In the genomic region with DNA sequence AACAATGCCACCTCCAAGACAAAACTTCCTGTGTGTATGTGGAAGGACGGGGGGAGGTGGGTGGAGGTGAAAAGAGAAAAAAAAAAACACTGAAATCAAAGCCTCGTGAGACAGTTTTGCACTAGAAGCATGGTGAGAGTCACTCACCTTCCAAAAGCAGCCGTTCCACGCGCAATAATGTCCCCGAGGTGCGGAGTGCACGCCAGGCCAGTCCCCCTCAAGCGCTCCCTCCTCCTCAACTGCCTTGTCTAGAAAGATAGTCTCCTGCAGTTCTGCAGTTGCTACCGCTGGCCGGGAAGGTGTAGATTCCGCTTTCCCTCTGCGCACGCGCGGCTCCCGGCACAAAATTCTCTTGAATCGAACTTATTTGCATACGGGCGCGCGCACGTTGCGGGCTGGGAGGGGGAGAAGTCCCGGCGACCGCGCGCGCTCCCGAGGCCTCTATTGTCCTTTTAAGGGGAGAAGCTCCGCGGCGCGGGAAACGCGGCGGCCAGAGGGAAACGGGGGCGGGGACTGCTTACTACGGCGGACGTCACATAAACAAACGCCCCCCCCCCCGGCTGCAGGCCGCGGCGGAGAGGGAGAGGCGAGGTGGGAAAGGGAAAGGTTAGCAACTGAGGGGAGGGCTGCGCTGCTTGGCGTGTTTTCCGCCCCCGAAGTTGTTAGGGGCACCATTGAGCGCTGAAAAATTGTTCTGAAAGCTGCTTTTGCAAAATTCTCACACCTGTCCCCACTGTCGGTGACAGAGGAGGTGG, we compare ENCODE assay signal across 1 cellular context.
TF ChIP-seq lines count a peak whose summit lies in the region.

A gene with protein sequence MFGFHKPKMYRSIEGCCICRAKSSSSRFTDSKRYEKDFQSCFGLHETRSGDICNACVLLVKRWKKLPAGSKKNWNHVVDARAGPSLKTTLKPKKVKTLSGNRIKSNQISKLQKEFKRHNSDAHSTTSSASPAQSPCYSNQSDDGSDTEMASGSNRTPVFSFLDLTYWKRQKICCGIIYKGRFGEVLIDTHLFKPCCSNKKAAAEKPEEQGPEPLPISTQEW (minus strand): TSS at position 274 of the 755 bp plus-strand sequence. CDS start 27,946 bp downstream, outside the sequence.

TF ChIP-seq in K562, 482 proteins besides CTCF, POLR2A, EP300 and RAD21 (continued from another document and continues in another):
- TF ChIP-seq, protein P1, sequence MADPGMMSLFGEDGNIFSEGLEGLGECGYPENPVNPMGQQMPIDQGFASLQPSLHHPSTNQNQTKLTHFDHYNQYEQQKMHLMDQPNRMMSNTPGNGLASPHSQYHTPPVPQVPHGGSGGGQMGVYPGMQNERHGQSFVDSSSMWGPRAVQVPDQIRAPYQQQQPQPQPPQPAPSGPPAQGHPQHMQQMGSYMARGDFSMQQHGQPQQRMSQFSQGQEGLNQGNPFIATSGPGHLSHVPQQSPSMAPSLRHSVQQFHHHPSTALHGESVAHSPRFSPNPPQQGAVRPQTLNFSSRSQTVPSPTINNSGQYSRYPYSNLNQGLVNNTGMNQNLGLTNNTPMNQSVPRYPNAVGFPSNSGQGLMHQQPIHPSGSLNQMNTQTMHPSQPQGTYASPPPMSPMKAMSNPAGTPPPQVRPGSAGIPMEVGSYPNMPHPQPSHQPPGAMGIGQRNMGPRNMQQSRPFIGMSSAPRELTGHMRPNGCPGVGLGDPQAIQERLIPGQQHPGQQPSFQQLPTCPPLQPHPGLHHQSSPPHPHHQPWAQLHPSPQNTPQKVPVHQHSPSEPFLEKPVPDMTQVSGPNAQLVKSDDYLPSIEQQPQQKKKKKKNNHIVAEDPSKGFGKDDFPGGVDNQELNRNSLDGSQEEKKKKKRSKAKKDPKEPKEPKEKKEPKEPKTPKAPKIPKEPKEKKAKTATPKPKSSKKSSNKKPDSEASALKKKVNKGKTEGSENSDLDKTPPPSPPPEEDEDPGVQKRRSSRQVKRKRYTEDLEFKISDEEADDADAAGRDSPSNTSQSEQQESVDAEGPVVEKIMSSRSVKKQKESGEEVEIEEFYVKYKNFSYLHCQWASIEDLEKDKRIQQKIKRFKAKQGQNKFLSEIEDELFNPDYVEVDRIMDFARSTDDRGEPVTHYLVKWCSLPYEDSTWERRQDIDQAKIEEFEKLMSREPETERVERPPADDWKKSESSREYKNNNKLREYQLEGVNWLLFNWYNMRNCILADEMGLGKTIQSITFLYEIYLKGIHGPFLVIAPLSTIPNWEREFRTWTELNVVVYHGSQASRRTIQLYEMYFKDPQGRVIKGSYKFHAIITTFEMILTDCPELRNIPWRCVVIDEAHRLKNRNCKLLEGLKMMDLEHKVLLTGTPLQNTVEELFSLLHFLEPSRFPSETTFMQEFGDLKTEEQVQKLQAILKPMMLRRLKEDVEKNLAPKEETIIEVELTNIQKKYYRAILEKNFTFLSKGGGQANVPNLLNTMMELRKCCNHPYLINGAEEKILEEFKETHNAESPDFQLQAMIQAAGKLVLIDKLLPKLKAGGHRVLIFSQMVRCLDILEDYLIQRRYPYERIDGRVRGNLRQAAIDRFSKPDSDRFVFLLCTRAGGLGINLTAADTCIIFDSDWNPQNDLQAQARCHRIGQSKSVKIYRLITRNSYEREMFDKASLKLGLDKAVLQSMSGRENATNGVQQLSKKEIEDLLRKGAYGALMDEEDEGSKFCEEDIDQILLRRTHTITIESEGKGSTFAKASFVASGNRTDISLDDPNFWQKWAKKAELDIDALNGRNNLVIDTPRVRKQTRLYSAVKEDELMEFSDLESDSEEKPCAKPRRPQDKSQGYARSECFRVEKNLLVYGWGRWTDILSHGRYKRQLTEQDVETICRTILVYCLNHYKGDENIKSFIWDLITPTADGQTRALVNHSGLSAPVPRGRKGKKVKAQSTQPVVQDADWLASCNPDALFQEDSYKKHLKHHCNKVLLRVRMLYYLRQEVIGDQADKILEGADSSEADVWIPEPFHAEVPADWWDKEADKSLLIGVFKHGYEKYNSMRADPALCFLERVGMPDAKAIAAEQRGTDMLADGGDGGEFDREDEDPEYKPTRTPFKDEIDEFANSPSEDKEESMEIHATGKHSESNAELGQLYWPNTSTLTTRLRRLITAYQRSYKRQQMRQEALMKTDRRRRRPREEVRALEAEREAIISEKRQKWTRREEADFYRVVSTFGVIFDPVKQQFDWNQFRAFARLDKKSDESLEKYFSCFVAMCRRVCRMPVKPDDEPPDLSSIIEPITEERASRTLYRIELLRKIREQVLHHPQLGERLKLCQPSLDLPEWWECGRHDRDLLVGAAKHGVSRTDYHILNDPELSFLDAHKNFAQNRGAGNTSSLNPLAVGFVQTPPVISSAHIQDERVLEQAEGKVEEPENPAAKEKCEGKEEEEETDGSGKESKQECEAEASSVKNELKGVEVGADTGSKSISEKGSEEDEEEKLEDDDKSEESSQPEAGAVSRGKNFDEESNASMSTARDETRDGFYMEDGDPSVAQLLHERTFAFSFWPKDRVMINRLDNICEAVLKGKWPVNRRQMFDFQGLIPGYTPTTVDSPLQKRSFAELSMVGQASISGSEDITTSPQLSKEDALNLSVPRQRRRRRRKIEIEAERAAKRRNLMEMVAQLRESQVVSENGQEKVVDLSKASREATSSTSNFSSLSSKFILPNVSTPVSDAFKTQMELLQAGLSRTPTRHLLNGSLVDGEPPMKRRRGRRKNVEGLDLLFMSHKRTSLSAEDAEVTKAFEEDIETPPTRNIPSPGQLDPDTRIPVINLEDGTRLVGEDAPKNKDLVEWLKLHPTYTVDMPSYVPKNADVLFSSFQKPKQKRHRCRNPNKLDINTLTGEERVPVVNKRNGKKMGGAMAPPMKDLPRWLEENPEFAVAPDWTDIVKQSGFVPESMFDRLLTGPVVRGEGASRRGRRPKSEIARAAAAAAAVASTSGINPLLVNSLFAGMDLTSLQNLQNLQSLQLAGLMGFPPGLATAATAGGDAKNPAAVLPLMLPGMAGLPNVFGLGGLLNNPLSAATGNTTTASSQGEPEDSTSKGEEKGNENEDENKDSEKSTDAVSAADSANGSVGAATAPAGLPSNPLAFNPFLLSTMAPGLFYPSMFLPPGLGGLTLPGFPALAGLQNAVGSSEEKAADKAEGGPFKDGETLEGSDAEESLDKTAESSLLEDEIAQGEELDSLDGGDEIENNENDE (IDR thresholded peaks at IDR 0.05; ENCODE audit: low read depth, low read length): no peak
- TF ChIP-seq MTA1 (IDR thresholded peaks at IDR 0.05; ENCODE audit: borderline replicate concordance) (peak; percentile 76), NCOA6 (IDR thresholded peaks at IDR 0.05) (peak; percentile 33; the same call in 1 of the 2 replicates), SRF (CRISPR knock-in tag; IDR thresholded peaks at IDR 0.05) (peak; percentile 92 to 99), ARID1B (IDR thresholded peaks at IDR 0.05) (0 out of 2 replicates have a peak, but pooled peaks have one; percentile 4), ZNF197 (CRISPR knock-in tag; IDR thresholded peaks at IDR 0.05; ENCODE audit: low read depth) (peak; percentile 88), ZKSCAN8 (CRISPR knock-in tag; IDR thresholded peaks at IDR 0.05) (no peak), GATA2 (CRISPR knock-in tag; IDR thresholded peaks at IDR 0.05) (no peak), NCOA1 (IDR thresholded peaks at IDR 0.05; ENCODE audit: low read depth) (peak; percentile 35; the same call in 1 of the 2 replicates), LEF1 (IDR thresholded peaks at IDR 0.05) (peak; percentile 21; the same call in 1 of the 2 replicates), ARID2 (IDR thresholded peaks at IDR 0.05) (0 out of 2 replicates have a peak, but pooled peaks have one; percentile 42), CXXC5 (CRISPR knock-in tag; IDR thresholded peaks at IDR 0.05) (peak; percentile 82), BRD4 (IDR thresholded peaks at IDR 0.05) (no peak), SMAD4 (CRISPR knock-in tag; conservative IDR thresholded peaks at IDR 0.05) (peak; percentile 25; the same call in 1 of the 2 replicates), ATF1 (CRISPR knock-in tag; IDR thresholded peaks at IDR 0.05) (no peak), ATF1 (tag; IDR thresholded peaks at IDR 0.05) (peak; percentile 91), EGR1 (conservative IDR thresholded peaks at IDR 0.05) (peak; percentile 83), NFIC (IDR thresholded peaks at IDR 0.05) (peak; percentile 27; the same call in 1 of the 2 replicates)
- TF ChIP-seq, protein P2, sequence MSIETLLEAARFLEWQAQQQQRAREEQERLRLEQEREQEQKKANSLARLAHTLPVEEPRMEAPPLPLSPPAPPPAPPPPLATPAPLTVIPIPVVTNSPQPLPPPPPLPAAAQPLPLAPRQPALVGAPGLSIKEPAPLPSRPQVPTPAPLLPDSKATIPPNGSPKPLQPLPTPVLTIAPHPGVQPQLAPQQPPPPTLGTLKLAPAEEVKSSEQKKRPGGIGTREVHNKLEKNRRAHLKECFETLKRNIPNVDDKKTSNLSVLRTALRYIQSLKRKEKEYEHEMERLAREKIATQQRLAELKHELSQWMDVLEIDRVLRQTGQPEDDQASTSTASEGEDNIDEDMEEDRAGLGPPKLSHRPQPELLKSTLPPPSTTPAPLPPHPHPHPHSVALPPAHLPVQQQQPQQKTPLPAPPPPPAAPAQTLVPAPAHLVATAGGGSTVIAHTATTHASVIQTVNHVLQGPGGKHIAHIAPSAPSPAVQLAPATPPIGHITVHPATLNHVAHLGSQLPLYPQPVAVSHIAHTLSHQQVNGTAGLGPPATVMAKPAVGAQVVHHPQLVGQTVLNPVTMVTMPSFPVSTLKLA (conservative IDR thresholded peaks at IDR 0.05): peak; percentile 48 to 63; a peak in 2 of 4 replicates
- TF ChIP-seq, protein P3, sequence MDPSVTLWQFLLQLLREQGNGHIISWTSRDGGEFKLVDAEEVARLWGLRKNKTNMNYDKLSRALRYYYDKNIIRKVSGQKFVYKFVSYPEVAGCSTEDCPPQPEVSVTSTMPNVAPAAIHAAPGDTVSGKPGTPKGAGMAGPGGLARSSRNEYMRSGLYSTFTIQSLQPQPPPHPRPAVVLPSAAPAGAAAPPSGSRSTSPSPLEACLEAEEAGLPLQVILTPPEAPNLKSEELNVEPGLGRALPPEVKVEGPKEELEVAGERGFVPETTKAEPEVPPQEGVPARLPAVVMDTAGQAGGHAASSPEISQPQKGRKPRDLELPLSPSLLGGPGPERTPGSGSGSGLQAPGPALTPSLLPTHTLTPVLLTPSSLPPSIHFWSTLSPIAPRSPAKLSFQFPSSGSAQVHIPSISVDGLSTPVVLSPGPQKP (CRISPR knock-in tag; IDR thresholded peaks at IDR 0.05): no peak
- TF ChIP-seq, protein P4, sequence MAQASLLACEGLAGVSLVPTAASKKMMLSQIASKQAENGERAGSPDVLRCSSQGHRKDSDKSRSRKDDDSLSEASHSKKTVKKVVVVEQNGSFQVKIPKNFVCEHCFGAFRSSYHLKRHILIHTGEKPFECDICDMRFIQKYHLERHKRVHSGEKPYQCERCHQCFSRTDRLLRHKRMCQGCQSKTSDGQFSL (CRISPR knock-in tag; IDR thresholded peaks at IDR 0.05): peak; percentile 96
- TF ChIP-seq, protein P4 (tag; IDR thresholded peaks at IDR 0.05): peak in 1 of 2 experiments; percentile 96; a peak in 2 of 4 replicates
- TF ChIP-seq, protein P5, sequence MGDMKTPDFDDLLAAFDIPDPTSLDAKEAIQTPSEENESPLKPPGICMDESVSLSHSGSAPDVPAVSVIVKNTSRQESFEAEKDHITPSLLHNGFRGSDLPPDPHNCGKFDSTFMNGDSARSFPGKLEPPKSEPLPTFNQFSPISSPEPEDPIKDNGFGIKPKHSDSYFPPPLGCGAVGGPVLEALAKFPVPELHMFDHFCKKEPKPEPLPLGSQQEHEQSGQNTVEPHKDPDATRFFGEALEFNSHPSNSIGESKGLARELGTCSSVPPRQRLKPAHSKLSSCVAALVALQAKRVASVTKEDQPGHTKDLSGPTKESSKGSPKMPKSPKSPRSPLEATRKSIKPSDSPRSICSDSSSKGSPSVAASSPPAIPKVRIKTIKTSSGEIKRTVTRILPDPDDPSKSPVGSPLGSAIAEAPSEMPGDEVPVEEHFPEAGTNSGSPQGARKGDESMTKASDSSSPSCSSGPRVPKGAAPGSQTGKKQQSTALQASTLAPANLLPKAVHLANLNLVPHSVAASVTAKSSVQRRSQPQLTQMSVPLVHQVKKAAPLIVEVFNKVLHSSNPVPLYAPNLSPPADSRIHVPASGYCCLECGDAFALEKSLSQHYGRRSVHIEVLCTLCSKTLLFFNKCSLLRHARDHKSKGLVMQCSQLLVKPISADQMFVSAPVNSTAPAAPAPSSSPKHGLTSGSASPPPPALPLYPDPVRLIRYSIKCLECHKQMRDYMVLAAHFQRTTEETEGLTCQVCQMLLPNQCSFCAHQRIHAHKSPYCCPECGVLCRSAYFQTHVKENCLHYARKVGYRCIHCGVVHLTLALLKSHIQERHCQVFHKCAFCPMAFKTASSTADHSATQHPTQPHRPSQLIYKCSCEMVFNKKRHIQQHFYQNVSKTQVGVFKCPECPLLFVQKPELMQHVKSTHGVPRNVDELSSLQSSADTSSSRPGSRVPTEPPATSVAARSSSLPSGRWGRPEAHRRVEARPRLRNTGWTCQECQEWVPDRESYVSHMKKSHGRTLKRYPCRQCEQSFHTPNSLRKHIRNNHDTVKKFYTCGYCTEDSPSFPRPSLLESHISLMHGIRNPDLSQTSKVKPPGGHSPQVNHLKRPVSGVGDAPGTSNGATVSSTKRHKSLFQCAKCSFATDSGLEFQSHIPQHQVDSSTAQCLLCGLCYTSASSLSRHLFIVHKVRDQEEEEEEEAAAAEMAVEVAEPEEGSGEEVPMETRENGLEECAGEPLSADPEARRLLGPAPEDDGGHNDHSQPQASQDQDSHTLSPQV (IDR thresholded peaks at IDR 0.05): 0 out of 2 replicates have a peak, but pooled peaks have one; percentile 35
- TF ChIP-seq, protein P6, sequence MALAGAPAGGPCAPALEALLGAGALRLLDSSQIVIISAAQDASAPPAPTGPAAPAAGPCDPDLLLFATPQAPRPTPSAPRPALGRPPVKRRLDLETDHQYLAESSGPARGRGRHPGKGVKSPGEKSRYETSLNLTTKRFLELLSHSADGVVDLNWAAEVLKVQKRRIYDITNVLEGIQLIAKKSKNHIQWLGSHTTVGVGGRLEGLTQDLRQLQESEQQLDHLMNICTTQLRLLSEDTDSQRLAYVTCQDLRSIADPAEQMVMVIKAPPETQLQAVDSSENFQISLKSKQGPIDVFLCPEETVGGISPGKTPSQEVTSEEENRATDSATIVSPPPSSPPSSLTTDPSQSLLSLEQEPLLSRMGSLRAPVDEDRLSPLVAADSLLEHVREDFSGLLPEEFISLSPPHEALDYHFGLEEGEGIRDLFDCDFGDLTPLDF (CRISPR knock-in tag; IDR thresholded peaks at IDR 0.05): peak; percentile 89
- TF ChIP-seq, protein P7, sequence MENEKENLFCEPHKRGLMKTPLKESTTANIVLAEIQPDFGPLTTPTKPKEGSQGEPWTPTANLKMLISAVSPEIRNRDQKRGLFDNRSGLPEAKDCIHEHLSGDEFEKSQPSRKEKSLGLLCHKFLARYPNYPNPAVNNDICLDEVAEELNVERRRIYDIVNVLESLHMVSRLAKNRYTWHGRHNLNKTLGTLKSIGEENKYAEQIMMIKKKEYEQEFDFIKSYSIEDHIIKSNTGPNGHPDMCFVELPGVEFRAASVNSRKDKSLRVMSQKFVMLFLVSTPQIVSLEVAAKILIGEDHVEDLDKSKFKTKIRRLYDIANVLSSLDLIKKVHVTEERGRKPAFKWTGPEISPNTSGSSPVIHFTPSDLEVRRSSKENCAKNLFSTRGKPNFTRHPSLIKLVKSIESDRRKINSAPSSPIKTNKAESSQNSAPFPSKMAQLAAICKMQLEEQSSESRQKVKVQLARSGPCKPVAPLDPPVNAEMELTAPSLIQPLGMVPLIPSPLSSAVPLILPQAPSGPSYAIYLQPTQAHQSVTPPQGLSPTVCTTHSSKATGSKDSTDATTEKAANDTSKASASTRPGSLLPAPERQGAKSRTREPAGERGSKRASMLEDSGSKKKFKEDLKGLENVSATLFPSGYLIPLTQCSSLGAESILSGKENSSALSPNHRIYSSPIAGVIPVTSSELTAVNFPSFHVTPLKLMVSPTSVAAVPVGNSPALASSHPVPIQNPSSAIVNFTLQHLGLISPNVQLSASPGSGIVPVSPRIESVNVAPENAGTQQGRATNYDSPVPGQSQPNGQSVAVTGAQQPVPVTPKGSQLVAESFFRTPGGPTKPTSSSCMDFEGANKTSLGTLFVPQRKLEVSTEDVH (IDR thresholded peaks at IDR 0.05; ENCODE audit: low read depth, partially characterized antibody): peak; percentile 98
